Comparison of ENCODE assay signal across 21 cellular contexts in genomic region chr5:66004216-66004615, GRCh38.
"Had no signal": no experiment of that assay in that cellular context is flagged by ENCODE, and none has a peak within 500 bp of the region (broad histone marks: within the 10 kb centered on the region; RNA-seq: fewer than 3 reads in every experiment).

No MANE protein-coding gene starts in this region.

- H3K27me3 ChIP-seq: dorsolateral prefrontal cortex, esophagus squamous epithelium, gastrocnemius medialis, heart right ventricle, left lung had no signal

- ATAC-seq: gastrocnemius medialis, heart right ventricle, left cardiac atrium, left lung, left ventricle myocardium superior, lower lobe of right lung had no signal

- DNase-seq: cerebellar nuclear complex; dermis blood vessel endothelial cell; dorsolateral prefrontal cortex; effector CD4-positive, alpha-beta T cell; effector memory CD4-positive, alpha-beta T cell; endodermal cell; esophagus squamous epithelium; foreskin fibroblast; foreskin melanocyte; gastrocnemius medialis; glutamatergic neuron; head of caudate nucleus; heart right ventricle; hippocampal formation; left cardiac atrium; left lung; left ventricle myocardium superior; lower lobe of right lung; mesendoderm; midbrain had no signal

- H3K27ac ChIP-seq: coronary artery, esophagus squamous epithelium, gastrocnemius medialis, heart right ventricle, left lung, lower lobe of right lung had no signal

- H3K36me3 ChIP-seq: gastrocnemius medialis had no signal

- H3K4me1 ChIP-seq: esophagus squamous epithelium, left lung, lower lobe of right lung had no signal

- H3K4me3 Mint-ChIP-seq: endodermal cell had no signal

- H3K4me3 ChIP-seq: coronary artery, dorsolateral prefrontal cortex, esophagus squamous epithelium, gastrocnemius medialis, heart right ventricle, left lung, lower lobe of right lung had no signal

- H3K27ac Mint-ChIP-seq: endodermal cell had no signal

- H3K9me3 ChIP-seq: esophagus squamous epithelium, gastrocnemius medialis, left lung, lower lobe of right lung had no signal
